1 cellular context compared by ENCODE assay signal in genomic region chr15:65085207-65085753, GRCh38.
TF ChIP-seq lines count a peak whose summit lies in the region.

No MANE protein-coding gene starts in this region.

TF ChIP-seq in H1, 55 proteins besides CTCF, POLR2A, EP300 and RAD21:
- TF ChIP-seq SRF (IDR thresholded peaks at IDR 0.05; ENCODE audit: low read depth, low read length) (no peak), SP4 (IDR thresholded peaks at IDR 0.05; ENCODE audit: low read length) (no peak), SUZ12 (IDR thresholded peaks at IDR 0.05; ENCODE audit: low read length) (no peak), ASH2L (IDR thresholded peaks at IDR 0.05; ENCODE audit: low read length) (no peak), CBX8 (IDR thresholded peaks at IDR 0.05; ENCODE audit: borderline replicate concordance, low read depth, low read length) (no peak), RBBP5 (IDR thresholded peaks at IDR 0.05; ENCODE audit: borderline replicate concordance, low read depth, low read length) (no peak), MAFK (IDR thresholded peaks at IDR 0.05; ENCODE audit: low read depth, low read length) (no peak), CHD1 (IDR thresholded peaks at IDR 0.05; ENCODE audit: low read depth, low read length) (no peak), POU5F1 (IDR thresholded peaks at IDR 0.05; ENCODE audit: low read depth, low read length) (no peak), EGR1 (IDR thresholded peaks at IDR 0.05; ENCODE audit: borderline replicate concordance, low read depth, low read length) (no peak), SP2 (IDR thresholded peaks at IDR 0.05; ENCODE audit: low read length) (no peak)
